Comparison of ENCODE assay signal across 1 cellular context in genomic region chr10:74824184-74825032, GRCh38.
TF ChIP-seq lines count a peak whose summit lies in the region.

No MANE protein-coding gene starts in this region.

TF ChIP-seq in K562, 482 proteins besides CTCF, POLR2A, EP300 and RAD21 (continued from another document):
- peak in 1 of 3 experiments; percentile 25 for TF ChIP-seq YY1 (IDR thresholded peaks at IDR 0.05; ENCODE audit: borderline replicate concordance in 1 of 3, control insufficient read depth in 1 of 3, extremely low read depth in 1 of 3, insufficient read depth in 3 of 3, insufficient read length in 1 of 3, insufficient replicate concordance in 2 of 3, low read depth in 1 of 3, low read length in 2 of 3)
- no peak for TF ChIP-seq FUS (optimal IDR thresholded peaks at IDR 0.05; ENCODE audit: low read depth, low read length)
- no peak for TF ChIP-seq ESRRA (IDR thresholded peaks at IDR 0.05; ENCODE audit: borderline replicate concordance, low read depth)
